Comparison of ENCODE assay signal across 26 cellular contexts in genomic region chr1:234019387-234019786, GRCh38.
"Had no signal": no experiment of that assay in that cellular context is flagged by ENCODE, and none has a peak within 500 bp of the region (broad histone marks: within the 10 kb centered on the region; RNA-seq: fewer than 3 reads in every experiment).

No MANE protein-coding gene starts in this region.

- H3K9me3 ChIP-seq: stomach, suprapubic skin, testis, thoracic aorta, thyroid gland, tibial artery, transverse colon, upper lobe of right lung, uterus, vagina had no signal

- H3K36me3 ChIP-seq: stomach, suprapubic skin, thoracic aorta, thyroid gland, tibial artery, tibial nerve, transverse colon, upper lobe of left lung, upper lobe of right lung, uterus, vagina had no signal

- H3K4me1 ChIP-seq: stomach, suprapubic skin, testis, thyroid gland, tibial artery, tibial nerve, transverse colon, upper lobe of left lung, upper lobe of right lung, uterus, vagina had no signal

- DNase-seq: stimulated activated CD4-positive, alpha-beta T cell treated with anti-CD3 and anti-CD28 coated beads, Interleukin-2, amount 100 ng/mL, for 48 hours; stimulated activated CD4-positive, alpha-beta T cell treated with anti-CD3 and anti-CD28 coated beads, Interleukin-4, amount 100 ng/mL, for 1 hour; stimulated activated CD4-positive, alpha-beta T cell treated with anti-CD3 and anti-CD28 coated beads, Interleukin-4, amount 100 ng/mL, for 24 hours; stimulated activated CD8-positive, alpha-beta memory T cell treated with anti-CD3 and anti-CD28 coated beads, Interleukin-4, amount 100 ng/mL, for 48 hours; stimulated activated naive B cell treated with anti-CD40 and anti-IgM and Interleukin-4, amounts not matched to agents 10 μg/mL and 1 μg/mL and 100 μg/mL, for 72 hours; stimulated activated naive CD4-positive, alpha-beta T cell; stimulated activated naive CD4-positive, alpha-beta T cell treated with Interleukin-2 at 50 U/mL for 16 hours; stimulated activated naive CD8-positive, alpha-beta T cell treated with anti-CD3 and anti-CD28 coated beads, Interleukin-15, amount 100 ng/mL, for 72 hours; stimulated activated naive CD8-positive, alpha-beta T cell treated with anti-CD3 and anti-CD28 coated beads, Interleukin-15, Interleukin-2, amounts not matched to agents 100 U/mL and 50 U/mL, for 24 hours; stomach; substantia nigra; testis; thyroid gland; tibial artery; transverse colon; trophoblast cell; upper lobe of left lung; upper lobe of right lung; uterus had no signal

- H3K27ac ChIP-seq: stomach, suprapubic skin, testis, thoracic aorta, thyroid gland, tibial artery, tibial nerve, transverse colon, upper lobe of left lung, upper lobe of right lung, uterus, vagina had no signal

- H3K4me3 ChIP-seq: stomach, suprapubic skin, testis, thoracic aorta, thyroid gland, tibial artery, tibial nerve, transverse colon, upper lobe of left lung, upper lobe of right lung, uterus, vagina had no signal

- FAIRE-seq: urothelium cell line had no signal

- H3K27me3 ChIP-seq: stomach, testis, thyroid gland, tibial artery, tibial nerve, transverse colon, upper lobe of left lung, upper lobe of right lung, uterus, vagina had no signal

- ATAC-seq: stimulated activated effector memory CD8-positive, alpha-beta T cell treated with anti-CD3 and anti-CD28 coated beads, Interleukin-12 subunit alpha, Interleukin-12 subunit beta, amount 100 ng/mL, for 72 hours; stimulated activated memory B cell treated with anti-CD40 and anti-IgM and Interleukin-4, amounts not matched to agents 10 μg/mL and 1 μg/mL and 100 μg/mL, for 72 hours; stimulated activated naive B cell treated with anti-CD40 and anti-IgM and Interleukin-4, amounts not matched to agents 10 μg/mL and 1 μg/mL and 100 μg/mL, for 72 hours; stimulated activated naive CD8-positive, alpha-beta T cell treated with anti-CD3 and anti-CD28 coated beads, Interleukin-15, amount 100 ng/mL, for 72 hours; stimulated activated naive CD8-positive, alpha-beta T cell treated with anti-CD3 and anti-CD28 coated beads, Interleukin-15, Interleukin-2, amounts not matched to agents 100 U/mL and 50 U/mL, for 24 hours; upper lobe of right lung had no signal
